Comparison of ENCODE assay signal across 8 cellular contexts in genomic region chr2:101124684-101125366, GRCh38. TPM values are rescaled to one million over a fixed set of nuclear protein-coding genes. Genes with fewer than 3 reads are reported as not detected.
DNase-seq lines count a peak whose midpoint lies in the region; ATAC-seq and TF ChIP-seq lines count a peak whose summit lies in the region.

No MANE protein-coding gene starts in this region.

- peaks cover 11% of the 10 kb centered on the region for H3K4me1 Mint-ChIP-seq in activated T-cell treated with anti-CD3 and anti-CD28 coated beads, Interleukin-2, amount 50 U/mL, for 4 hours (ENCODE audit: low read depth)

- H3K4me1 ChIP-seq in adrenal gland (replicated peaks in 1 of 2) (peaks cover 8 to 38% of the 10 kb centered on the region in 2 donors), sigmoid colon (peaks cover 0 to 36% (median 34%) of the 10 kb centered on the region in 4 donors)

- no peaks in the 10 kb centered on the region for H3K9me3 Mint-ChIP-seq in activated T-cell treated with anti-CD3 and anti-CD28 coated beads, Interleukin-2, amount 50 U/mL, for 4 hours

- DNase-seq in G401 (ENCODE audit: low spot score) (peak; percentile 55), adrenal gland (peak; percentile 42 to 89 (median 70)), left cardiac atrium (peak; percentile 82), sigmoid colon (peak; percentile 85), hippocampal formation (lab: John Stamatoyannopoulos, UW) (no peak), D341Med (ENCODE audit: low spot score) (no peak)
- DNase-seq in activated T-cell treated with anti-CD3 and anti-CD28 coated beads, Interleukin-2, amount 50 U/mL, for 4 hours: no peak

- no peaks in the 10 kb centered on the region for H3K9me3 ChIP-seq in adrenal gland (replicated peaks in 1 of 3)
- H3K9me3 ChIP-seq in sigmoid colon: no peaks in the 10 kb centered on the region

- in situ Hi-C loops in G401 (cut with HindIII; ENCODE audit: low sequenced_read_pairs): no loop called here

- no peak for TF ChIP-seq EP300 in sigmoid colon (IDR thresholded peaks at IDR 0.05)

- 12 to 22% (median 19%) methylated on average over 7 of the region's 7 CpGs for WGBS in adrenal gland, 4 donors
- WGBS in sigmoid colon, 2 donors: 45 to 53% methylated on average over 7 of the region's 7 CpGs

- TF ChIP-seq CTCF in adrenal gland (IDR thresholded peaks at IDR 0.05) (no peak), sigmoid colon (IDR thresholded peaks at IDR 0.05) (no peak)

- no peak overlapping the region for H3K4me3 Mint-ChIP-seq in activated T-cell treated with anti-CD3 and anti-CD28 coated beads, Interleukin-2, amount 50 U/mL, for 4 hours

- TF ChIP-seq POLR2A in adrenal gland (IDR thresholded peaks at IDR 0.05) (no peak), sigmoid colon (IDR thresholded peaks at IDR 0.05) (no peak)

- H3K27me3 ChIP-seq in adrenal gland: no peaks in the 10 kb centered on the region
- no peaks in the 10 kb centered on the region for H3K27me3 ChIP-seq in sigmoid colon

- H3K4me3 ChIP-seq in adrenal gland (no peak overlapping the region), sigmoid colon (no peak overlapping the region)

- peak overlapping the region in 4 of 5 donors; percentile 0 to 74 (median 36) for H3K27ac ChIP-seq in adrenal gland
- H3K27ac ChIP-seq in sigmoid colon: peak overlapping the region; percentile 45 to 83 (median 66)

- intact Hi-C loops in adrenal gland (cut with DNase I) (no loop called here), left cardiac atrium (cut with DNase I) (no loop called here), sigmoid colon (cut with DNase I) (no loop called here)

- peak; percentile 64 to 89 for ATAC-seq in left cardiac atrium
- no peak for ATAC-seq in activated T-cell treated with anti-CD3 and anti-CD28 coated beads, Interleukin-2, amount 50 U/mL, for 4 hours
- no peak for ATAC-seq in GM21360 (IDR thresholded peaks at IDR 0.05; ENCODE audit: unreplicated experiment)

- H3K36me3 Mint-ChIP-seq in activated T-cell treated with anti-CD3 and anti-CD28 coated beads, Interleukin-2, amount 50 U/mL, for 4 hours (ENCODE audit: insufficient read depth): no peaks in the 10 kb centered on the region

- H3K27me3 Mint-ChIP-seq in activated T-cell treated with anti-CD3 and anti-CD28 coated beads, Interleukin-2, amount 50 U/mL, for 4 hours (ENCODE audit: low read depth): peaks cover 11% of the 10 kb centered on the region

- H3K36me3 ChIP-seq in adrenal gland (replicated peaks in 1 of 2): no peaks in the 10 kb centered on the region
- H3K36me3 ChIP-seq in sigmoid colon: no peaks in the 10 kb centered on the region

RNA-seq across cellular contexts. Expression of gene TBC1D8, which starts 26.4 kb away (rescaled TPM):
- total RNA-seq in G401 (2014; rRNA removed; shearing (Covaris generic)): 2.3 and 5.8 TPM in 2 replicates
- total RNA-seq in adrenal gland: 10 to 100 TPM in 5 of 8 donors, 1 to 10 TPM in 3; 7.6 to 17.2 (median 10.8) TPM
- polyA plus RNA-seq in adrenal gland: 10 to 100 TPM in 2 of 3 donors, 1 to 10 TPM in 1; 7.8 to 13.6 (median 12.2) TPM
- total RNA-seq in left cardiac atrium: 10 to 100 TPM; 33.4 to 41.2 TPM
- total RNA-seq in sigmoid colon: 10 to 100 TPM; 12.8 to 24.1 (median 17.0) TPM
- 10 to 100 TPM in 1 of 3 donors, 1 to 10 TPM in 2; 3.0 to 15.7 (median 6.2) TPM for polyA plus RNA-seq in sigmoid colon
- total RNA-seq in activated T-cell treated with anti-CD3 and anti-CD28 coated beads, Interleukin-2, amount 50 U/mL, for 4 hours: 1 to 10 TPM in 1 of 3 donors, under 1 TPM in 2; 0.58 to 1.1 (median 0.68) TPM

Comparison
In these comparisons a context has a peak if more than half of its experiments do, and no peak if none do; other contexts are left out.
1. DNase-seq: peak in G401 (single experiment), adrenal gland (7 of 7), left cardiac atrium (single experiment) and sigmoid colon (single experiment); none in activated T-cell treated with anti-CD3 and anti-CD28 coated beads, Interleukin-2, amount 50 U/mL, for 4 hours (single experiment), hippocampal formation (0 of 2) and D341Med (single experiment).
2. ATAC-seq: peak in left cardiac atrium (2 of 2); none in activated T-cell treated with anti-CD3 and anti-CD28 coated beads, Interleukin-2, amount 50 U/mL, for 4 hours (0 of 2) and GM21360 (single experiment).